In the genomic region with DNA sequence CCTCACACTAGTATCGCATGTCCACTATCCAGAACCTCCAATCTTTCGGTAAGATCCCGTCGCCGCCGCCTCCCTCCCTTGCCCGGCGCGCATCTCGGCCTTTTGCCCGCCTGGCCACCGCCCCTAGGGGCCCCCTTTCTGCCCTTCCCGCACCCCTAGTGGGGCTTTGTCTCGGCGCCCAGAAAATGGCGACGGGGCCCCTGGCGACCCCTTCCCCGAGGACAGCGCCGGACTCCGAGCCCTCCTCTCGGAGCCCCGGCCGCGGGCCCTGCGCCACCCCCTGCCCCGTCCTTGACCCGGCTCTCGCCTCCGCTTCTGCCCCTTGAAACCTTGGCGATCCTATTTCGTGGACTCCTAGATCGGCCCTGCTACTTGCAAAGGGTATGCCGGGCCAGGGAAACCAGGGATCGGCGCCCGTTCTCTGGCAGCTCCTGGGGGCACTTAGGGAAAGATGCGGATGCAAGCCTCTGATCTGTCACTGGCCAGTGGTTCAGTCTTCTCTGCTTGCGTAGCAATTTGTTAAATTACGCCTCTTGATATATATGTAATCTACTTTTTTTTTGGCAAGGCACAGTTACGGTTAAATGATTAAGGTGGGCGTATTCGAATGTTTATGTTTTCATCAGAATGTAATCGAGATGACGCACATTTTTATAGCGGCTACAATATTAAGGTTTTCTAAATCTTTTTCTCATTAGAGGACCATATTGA, we compare ENCODE assay signal across 8 cellular contexts. TPM values are rescaled to one million over a fixed set of nuclear protein-coding genes. Genes with fewer than 3 reads are reported as not detected.
A peak's percentile ranks its signal among the peaks of the same experiment; 100 is the strongest.
DNase-seq lines count a peak whose midpoint lies in the region; TF ChIP-seq lines count a peak whose summit lies in the region.

No MANE protein-coding gene starts in this region.

- no peak overlapping the region for H3T11ph ChIP-seq in H9 (ENCODE audit: low read length)

- H3K27ac Mint-ChIP-seq in H9: peak overlapping the region; percentile 99 to 100 (median 99)
- peak overlapping the region; percentile 99 for H3K27ac Mint-ChIP-seq in nephron progenitor cell

- H3K9ac ChIP-seq in H9 (ENCODE audit: extremely low read depth, insufficient read length, low read length) (peak overlapping the region; percentile 92), Loucy (ENCODE audit: low read depth, low read length, poor library complexity, severe bottlenecking) (peak overlapping the region; percentile 95)

- H3K79me1 ChIP-seq in H9 (ENCODE audit: insufficient read depth, low read depth, low read length, poor library complexity, severe bottlenecking): no peaks in the 10 kb centered on the region

- H3K79me2 ChIP-seq in H9 (ENCODE audit: insufficient read depth, low read length) (peaks cover 3% of the 10 kb centered on the region; the same call in 1 of the 2 replicates), Loucy (ENCODE audit: insufficient read depth, low read length) (peaks cover 41% of the 10 kb centered on the region)

- no peak overlapping the region for H2BK15ac ChIP-seq in H9 (ENCODE audit: low read depth, low read length)

- no peak for TF ChIP-seq CTCF in H9 (conservative IDR thresholded peaks at IDR 0.05)
- no peak for TF ChIP-seq CTCF in Loucy (conservative IDR thresholded peaks at IDR 0.05; ENCODE audit: low read length)
- no peak for TF ChIP-seq CTCF in fibroblast of villous mesenchyme (IDR thresholded peaks at IDR 0.05; ENCODE audit: insufficient read depth, low read depth, low read length)
- no peak for TF ChIP-seq CTCF in nephron progenitor cell (IDR thresholded peaks at IDR 0.05)

- peak overlapping the region; percentile 74 for H2BK120ac ChIP-seq in H9 (ENCODE audit: low read depth, low read length, poor library complexity, severe bottlenecking)

- H3K9me3 ChIP-seq in H9 (ENCODE audit: control insufficient read depth, low read depth, low read length): no peaks in the 10 kb centered on the region
- H3K9me3 ChIP-seq in Loucy (ENCODE audit: insufficient read depth, low read depth, low read length): no peaks in the 10 kb centered on the region

- no peak overlapping the region for H3K56ac ChIP-seq in H9 (ENCODE audit: insufficient read length, low read depth, low read length)

- no CpG with 5 or more reads among the region's 47 CpGs for WGBS in H9 (ENCODE audit: extremely low coverage, insufficient read length, low lambda C conversion rate)

- no peak overlapping the region for H2BK12ac ChIP-seq in H9 (ENCODE audit: insufficient read length, low read depth, low read length)

- H3K14ac ChIP-seq in H9 (ENCODE audit: insufficient read depth, low read length): peak overlapping the region; percentile 98

- peaks cover 13 to 17% of the 10 kb centered on the region in 2 experiments for H3K4me1 Mint-ChIP-seq in H9
- H3K4me1 Mint-ChIP-seq in nephron progenitor cell: peaks cover 26% of the 10 kb centered on the region

- H3K23ac ChIP-seq in H9 (ENCODE audit: insufficient read length, low read depth, low read length): no peak overlapping the region

- no peak overlapping the region for H2AK5ac ChIP-seq in H9 (ENCODE audit: insufficient read length, low read length)

- no peak overlapping the region for H2BK20ac ChIP-seq in H9 (ENCODE audit: low read depth, low read length, poor library complexity, severe bottlenecking)

- peak overlapping the region; percentile 99 for H3K4me3 Mint-ChIP-seq in H9
- H3K4me3 Mint-ChIP-seq in nephron progenitor cell: peak overlapping the region; percentile 97

- H3K27ac ChIP-seq in H9 (ENCODE audit: insufficient read length, low read depth, low read length): no peak overlapping the region

- DNase-seq in NCI-H2029 (lab: John Stamatoyannopoulos, UW) (peak; percentile 32), NCI-H2029 treated with DMSO at 0.1 percent for 48 hours (lab: John Stamatoyannopoulos, UW) (no peak), H9 (no peak), fibroblast of villous mesenchyme (ENCODE audit: low read depth) (peak; percentile 58), nephron progenitor cell (peak; percentile 62), OCI-M2 (lab: John Stamatoyannopoulos, UW; ENCODE audit: unreplicated experiment) (no peak)
- peak; percentile 31 for DNase-seq in activated T-helper 9 cell treated with anti-CD3 and anti-CD28 coated beads, Interleukin-2, amount 50 U/mL, for 16 hours (ENCODE audit: low read depth)

- no peaks in the 10 kb centered on the region for H3F3A ChIP-seq in Loucy (ENCODE audit: low read depth)

- H2AFZ ChIP-seq in H9 (ENCODE audit: low read length) (no peak overlapping the region), Loucy (ENCODE audit: low read length) (peak overlapping the region; percentile 86)

- H3K9me2 ChIP-seq in Loucy (replicated peaks; ENCODE audit: low read depth, low read length): no peaks in the 10 kb centered on the region

- no peaks in the 10 kb centered on the region for H3K9me3 Mint-ChIP-seq in H9
- H3K9me3 Mint-ChIP-seq in nephron progenitor cell: no peaks in the 10 kb centered on the region

- peak overlapping the region; percentile 90 for H3K4me3 ChIP-seq in Loucy (ENCODE audit: low read length, poor library complexity, severe bottlenecking)
- H3K4me3 ChIP-seq in fibroblast of villous mesenchyme (ENCODE audit: low read depth, low read length): peak overlapping the region; percentile 85

- H3K36me3 ChIP-seq in Loucy (ENCODE audit: insufficient read depth, low read length): peaks cover 9% of the 10 kb centered on the region; the same call in 1 of the 2 replicates

- H3K36me3 Mint-ChIP-seq in H9 (ENCODE audit: insufficient read depth in 1 of 3, low read depth in 3 of 3) (peaks cover 22 to 35% (median 34%) of the 10 kb centered on the region in 3 experiments), nephron progenitor cell (ENCODE audit: low read depth) (peaks cover 31% of the 10 kb centered on the region)

- H3K27me3 ChIP-seq in H9 (ENCODE audit: insufficient read depth, low read length): no peaks in the 10 kb centered on the region
- H3K27me3 ChIP-seq in Loucy (ENCODE audit: insufficient read depth, low read length, poor library complexity, severe bottlenecking): no peaks in the 10 kb centered on the region

- no peak overlapping the region for H2BK5ac ChIP-seq in H9 (ENCODE audit: insufficient read length, low read length)

- peak overlapping the region; percentile 74; the same call in 1 of the 2 replicates for H3K4ac ChIP-seq in H9 (ENCODE audit: low read depth, low read length)

- no peak overlapping the region for H4K8ac ChIP-seq in H9 (replicated peaks; ENCODE audit: insufficient read length, low read depth, low read length)

- H3K18ac ChIP-seq in H9 (ENCODE audit: insufficient read length, low read depth, low read length): peak overlapping the region; percentile 96

- peaks cover 8% of the 10 kb centered on the region for H3K23me2 ChIP-seq in H9 (ENCODE audit: insufficient read length, low read depth, low read length, poor library complexity, severe bottlenecking)

- peak overlapping the region; percentile 24 for H4K5ac ChIP-seq in H9 (ENCODE audit: insufficient read length, low read depth, low read length)

- peaks cover 4% of the 10 kb centered on the region; the same call in 1 of the 2 replicates for H3K4me1 ChIP-seq in H9 (ENCODE audit: insufficient read depth, low read length)
- H3K4me1 ChIP-seq in Loucy (ENCODE audit: insufficient read depth, low read length, poor library complexity, severe bottlenecking): peaks cover 33% of the 10 kb centered on the region

- H3K27me3 Mint-ChIP-seq in H9 (ENCODE audit: low read depth) (no peaks in the 10 kb centered on the region), nephron progenitor cell (ENCODE audit: low read depth, poor library complexity) (peaks cover 5% of the 10 kb centered on the region)

- H3K4me2 ChIP-seq in H9 (ENCODE audit: insufficient read depth, insufficient read length, low read length): peak overlapping the region; percentile 75
- H3K4me2 ChIP-seq in Loucy (ENCODE audit: low read depth, low read length, poor library complexity, severe bottlenecking): peak overlapping the region; percentile 82

- peak overlapping the region; percentile 93 for H4K91ac ChIP-seq in H9 (ENCODE audit: insufficient read length, low read depth, low read length)

- H4K20me1 ChIP-seq in H9 (ENCODE audit: control insufficient read depth, insufficient read depth, insufficient read length) (no peaks in the 10 kb centered on the region), Loucy (ENCODE audit: insufficient read depth, low read length, poor library complexity, severe bottlenecking) (peaks cover 29% of the 10 kb centered on the region)

RNA-seq across cellular contexts. Expression of gene EIF1B, which starts 0.6 kb away (rescaled TPM):
- total RNA-seq in H9 (2021): 133 TPM in 2 replicates
- total RNA-seq in fibroblast of villous mesenchyme: 13.5 and 19.0 TPM in 2 replicates

Comparison
In these comparisons a context has a peak if more than half of its experiments do, and no peak if none do; other contexts are left out.
1. DNase-seq: peak in NCI-H2029 (single experiment), activated T-helper 9 cell treated with anti-CD3 and anti-CD28 coated beads, Interleukin-2, amount 50 U/mL, for 16 hours (single experiment), fibroblast of villous mesenchyme (single experiment) and nephron progenitor cell (single experiment); none in NCI-H2029 treated with DMSO at 0.1 percent for 48 hours (single experiment), H9 (single experiment) and OCI-M2 (single experiment).